In the genomic region with DNA sequence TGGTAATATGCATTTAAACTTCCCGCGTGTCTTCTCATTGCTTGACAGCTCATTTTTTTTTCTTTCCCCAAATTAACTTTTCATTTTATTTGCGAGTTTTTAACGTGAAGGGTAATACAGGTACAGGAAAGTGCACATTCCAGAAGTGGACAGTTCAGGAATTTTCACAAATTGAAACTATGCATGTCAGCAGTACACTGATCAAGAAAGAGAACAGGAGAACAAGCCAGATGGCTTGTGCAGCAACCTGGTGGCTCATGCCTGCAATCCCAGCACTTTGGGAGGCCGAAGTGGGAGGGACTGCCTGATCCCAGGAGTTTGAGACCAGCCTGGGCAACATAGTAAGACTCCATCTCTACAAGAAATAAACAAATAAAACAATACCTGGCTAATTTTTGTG, we compare ENCODE assay signal across 22 cellular contexts. TPM values are rescaled to one million over a fixed set of nuclear protein-coding genes. Genes with fewer than 3 reads are reported as not detected.
A peak's percentile ranks its signal among the peaks of the same experiment; 100 is the strongest.
DNase-seq lines count a peak whose midpoint lies in the region; ATAC-seq, FAIRE-seq and TF ChIP-seq lines count a peak whose summit lies in the region.
"Had no signal": no experiment of that assay in that cellular context is flagged by ENCODE, and none has a peak within 500 bp of the region (broad histone marks: within the 10 kb centered on the region; RNA-seq: fewer than 3 reads in every experiment).

No MANE protein-coding gene starts in this region.

- H3K4me1 ChIP-seq in HepG2 (ENCODE audit: insufficient read depth, low read length), result peaks cover 11% of the 10 kb centered on the region
- no peaks in the 10 kb centered on the region for H3K4me1 ChIP-seq in right lobe of liver

- FAIRE-seq in HepG2 (lab: Jason Lieb, UNC), result no peak
- FAIRE-seq: A549, D721Med, G401.6, GM12891, GM19239 had no signal

- peak overlapping the region; percentile 20; the same call in 1 of the 2 replicates for H3K4me2 ChIP-seq in HepG2 (ENCODE audit: low read depth, low read length)
- H3K4me2 ChIP-seq: A549; BLaER1 treated with 17β-estradiol and CSF1 and Interleukin-3, amounts not matched to agents 10 nM and 100 nM had no signal

- TF ChIP-seq EP300 in HepG2 (IDR thresholded peaks at IDR 0.05; ENCODE audit: low read depth in 2 of 2, low read length in 2 of 2) (no peak), HepG2 (CRISPR knock-in tag; IDR thresholded peaks at IDR 0.05; ENCODE audit: borderline replicate concordance) (no peak)

- H3K4me3 ChIP-seq in HepG2 (replicated peaks in 1 of 3; ENCODE audit: insufficient read depth in 1 of 3, low read depth in 2 of 3, low read length in 3 of 3) (no peak overlapping the region), right lobe of liver (no peak overlapping the region)
- H3K4me3 ChIP-seq: A549; BLaER1 treated with 17β-estradiol and CSF1 and Interleukin-3, amounts not matched to agents 10 nM and 100 nM had no signal

- peaks cover 3% of the 10 kb centered on the region for H3K36me3 Mint-ChIP-seq in type B pancreatic cell
- H3K36me3 Mint-ChIP-seq: CD8-positive, alpha-beta T cell had no signal

- peaks cover 6% of the 10 kb centered on the region for H3K4me1 Mint-ChIP-seq in type B pancreatic cell (ENCODE audit: unreplicated experiment)
- H3K4me1 Mint-ChIP-seq: B cell had no signal

- no peaks in the 10 kb centered on the region for H3K36me3 ChIP-seq in HepG2 (replicated peaks in 1 of 2; ENCODE audit: control insufficient read depth in 1 of 2, insufficient read depth in 2 of 2, low read length in 2 of 2)
- no peaks in the 10 kb centered on the region for H3K36me3 ChIP-seq in right lobe of liver

- DNase-seq in NCI-H82 (lab: John Stamatoyannopoulos, UW), result peak; percentile 13
- no peak for DNase-seq in NCI-H82 treated with DMSO at 0.1 percent for 48 hours (lab: John Stamatoyannopoulos, UW; ENCODE audit: unreplicated experiment)
- no peak for DNase-seq in HepG2 (ENCODE audit: low spot score)
- DNase-seq in right lobe of liver, result no peak
- DNase-seq in type B pancreatic cell (ENCODE audit: extremely low spot score, unreplicated experiment), result no peak
- DNase-seq: AML-193; Caco-2; Calu3; CD4-positive, alpha-beta T cell; CD8-positive, alpha-beta T cell; DMS79 treated with DMSO at 0.1 percent for 48 hours; GF-D8 had no signal

- BruUV-seq in HepG2 (replicated peaks; lab: Mats Ljungman, UMichigan), result no TSS peak

- no peak overlapping the region for H2AFZ ChIP-seq in HepG2 (ENCODE audit: low read length)

- ATAC-seq in HepG2 (peak; percentile 29), right lobe of liver (no peak), HG02571 (IDR thresholded peaks at IDR 0.05; ENCODE audit: unreplicated experiment) (no peak)
- ATAC-seq: A549; CD8-positive, alpha-beta T cell had no signal

- no peaks in the 10 kb centered on the region for H3K9me3 ChIP-seq in HepG2 (ENCODE audit: low read length)
- H3K9me3 ChIP-seq in right lobe of liver, result no peaks in the 10 kb centered on the region
- H3K9me3 ChIP-seq: A549; BLaER1 treated with 17β-estradiol and CSF1 and Interleukin-3, amounts not matched to agents 10 nM and 100 nM; Caco-2 had no signal

- CTCF ChIA-PET in HepG2 (lab: Yijun Ruan, JAX; ENCODE audit: low intra/inter-chr PET ratio, low total read pairs), result no interaction called here

- 28% methylated on average over 5 of the region's 5 CpGs for WGBS in HepG2 (ENCODE audit: low lambda C conversion rate)
- 69% methylated on average over 5 of the region's 5 CpGs for WGBS in right lobe of liver (ENCODE audit: insufficient coverage, low coverage, low lambda C conversion rate, missing lambda C conversion rate)

- no peak overlapping the region for H3K9ac ChIP-seq in HepG2 (ENCODE audit: insufficient read depth, low read depth, low read length)
- H3K9ac ChIP-seq: BLaER1 treated with 17β-estradiol and CSF1 and Interleukin-3, amounts not matched to agents 10 nM and 100 nM had no signal

- POLR2A ChIA-PET in HepG2 (lab: Yijun Ruan, JAX), result no interaction called here

- TF ChIP-seq POLR2A in HepG2 (IDR thresholded peaks at IDR 0.05; ENCODE audit: insufficient read depth in 1 of 2, low read depth in 2 of 2, low read length in 2 of 2) (no peak), right lobe of liver (IDR thresholded peaks at IDR 0.05) (no peak)

- peak overlapping the region; percentile 13 for H3K27ac Mint-ChIP-seq in type B pancreatic cell
- H3K27ac Mint-ChIP-seq: B cell; CD4-positive, alpha-beta T cell; CD8-positive, alpha-beta T cell had no signal

- H3K27me3 ChIP-seq in HepG2 (ENCODE audit: control insufficient read depth in 1 of 2, insufficient read depth in 2 of 2, low read length in 2 of 2) (no peaks in the 10 kb centered on the region), right lobe of liver (no peaks in the 10 kb centered on the region)
- H3K27me3 ChIP-seq: BLaER1 treated with 17β-estradiol and CSF1 and Interleukin-3, amounts not matched to agents 10 nM and 100 nM had no signal

- intact Hi-C loops in HepG2 (cut with micrococcal nuclease; ENCODE audit: unreplicated experiment) (no loop called here), right lobe of liver (cut with DNase I) (no loop called here)

- H3K27me3 Mint-ChIP-seq in type B pancreatic cell, result no peaks in the 10 kb centered on the region
- H3K27me3 Mint-ChIP-seq: CD4-positive, alpha-beta T cell had no signal

- TF ChIP-seq CTCF in HepG2 (CRISPR knock-in tag; IDR thresholded peaks at IDR 0.05), result no peak
- no peak for TF ChIP-seq CTCF in right lobe of liver (IDR thresholded peaks at IDR 0.05)
- TF ChIP-seq CTCF in type B pancreatic cell (conservative IDR thresholded peaks at IDR 0.05), result no peak

- no peaks in the 10 kb centered on the region for H4K20me1 ChIP-seq in HepG2 (ENCODE audit: insufficient read depth, low read length)
- H4K20me1 ChIP-seq: BLaER1 treated with 17β-estradiol and CSF1 and Interleukin-3, amounts not matched to agents 10 nM and 100 nM had no signal

- H3K27ac ChIP-seq in HepG2 (ENCODE audit: extremely low read length, insufficient read depth, low read length), result no peak overlapping the region
- H3K27ac ChIP-seq in right lobe of liver, result no peak overlapping the region
- H3K27ac ChIP-seq: 22Rv1; A549; BLaER1 treated with 17β-estradiol and CSF1 and Interleukin-3, amounts not matched to agents 10 nM and 100 nM; C4-2B had no signal

- H3K79me2 ChIP-seq in HepG2 (ENCODE audit: insufficient read depth, low read length), result no peaks in the 10 kb centered on the region

- no peak overlapping the region for H3K4me3 Mint-ChIP-seq in type B pancreatic cell
- H3K4me3 Mint-ChIP-seq: B cell; CD4-positive, alpha-beta T cell; CD8-positive, alpha-beta T cell had no signal

- no peak for TF ChIP-seq RAD21 in HepG2 (CRISPR knock-in tag; IDR thresholded peaks at IDR 0.05)

- in situ Hi-C loops in HepG2 (cut with HindIII; ENCODE audit: extremely low pct_ligation_motif_present, low pct_unique_long_range_greater_than_20kb), result loop anchor here (25.0 kb wide), 1 partner anchor 1100 kb away; no protein-coding TSS in a partner anchor

- no peaks in the 10 kb centered on the region for H3K9me3 Mint-ChIP-seq in type B pancreatic cell
- H3K9me3 Mint-ChIP-seq: CD4-positive, alpha-beta T cell; CD8-positive, alpha-beta T cell had no signal

RNA-seq across cellular contexts. Expression of a gene that starts 28.5 kb away (rescaled TPM):
- total RNA-seq in HepG2 (2016; rRNA removed; fragmentation: Illumina TruSeq; extraction: Trizol) (32.7 and 50.9 TPM in 2 replicates), right lobe of liver (10 to 100 TPM in 4 of 6 experiments, 1 to 10 TPM in 2; 7.9 to 32.6 (median 20.4) TPM), type B pancreatic cell (ENCODE audit: low replicate concordance) (34.9 and 38.0 TPM in 2 replicates)
- 1.9 and 2.0 TPM in 2 replicates for total RNA-seq in HepG2 (2016; cell fraction: cytosol; rRNA removed; fragmentation: Illumina TruSeq; extraction: Trizol; ENCODE audit: low read depth)
- total RNA-seq in HepG2 (2016; cell fraction: insoluble cytoplasmic fraction; rRNA removed; fragmentation: Illumina TruSeq; extraction: Trizol), result 33.2 and 47.1 TPM in 2 replicates
- 13.2 and 15.1 TPM in 2 replicates for total RNA-seq in HepG2 (2016; cell fraction: membrane; rRNA removed; fragmentation: Illumina TruSeq; extraction: Trizol)
- 46.9 and 47.2 TPM in 2 replicates for total RNA-seq in HepG2 (2016; cell fraction: nucleus; rRNA removed; fragmentation: Illumina TruSeq; extraction: Trizol)
- 19.4 and 26.6 TPM in 2 replicates for polyA plus RNA-seq in HepG2 (2011; rRNA removed)
- 6.7 and 13.3 TPM in 2 replicates for polyA plus RNA-seq in HepG2 (2011; cell fraction: cytosol; rRNA removed)
- polyA plus RNA-seq in HepG2 (2011; cell fraction: nucleus; rRNA removed), result 19.4 and 23.3 TPM in 2 replicates
- polyA plus RNA-seq in HepG2 (2012), result 27.3 and 31.3 TPM in 2 replicates
- polyA plus RNA-seq in HepG2 (2016; cell fraction: cytosol; fragmentation: Illumina TruSeq; extraction: Trizol; ENCODE audit: low read depth), result 1.0 and 1.2 TPM in 2 replicates
- polyA plus RNA-seq in HepG2 (2016; cell fraction: insoluble cytoplasmic fraction; fragmentation: Illumina TruSeq; extraction: Trizol; ENCODE audit: low read depth), result 37.4 and 42.1 TPM in 2 replicates
- polyA plus RNA-seq in HepG2 (2016; cell fraction: membrane; fragmentation: Illumina TruSeq; extraction: Trizol; ENCODE audit: low read depth), result 5.2 and 5.9 TPM in 2 replicates
- 48.6 and 49.3 TPM in 2 replicates for polyA plus RNA-seq in HepG2 (2016; cell fraction: nucleus; fragmentation: Illumina TruSeq; extraction: Trizol; ENCODE audit: insufficient read depth, low read depth)
- 3.5 and 13.6 TPM in 2 replicates for polyA minus RNA-seq in HepG2 (2011; rRNA and poly(A)+ RNA removed; ENCODE audit: low replicate concordance)
- polyA minus RNA-seq in HepG2 (2011; cell fraction: cytosol; rRNA and poly(A)+ RNA removed), result 39.7 and 46.7 TPM in 2 replicates
- 68.9 and 74.0 TPM in 2 replicates for polyA minus RNA-seq in HepG2 (2011; cell fraction: nucleus; rRNA and poly(A)+ RNA removed)

RNA-seq across cellular contexts. Expression of a gene that starts 36.3 kb away (rescaled TPM):
- 15.6 and 17.2 TPM in 2 replicates for total RNA-seq in HepG2 (2016; rRNA removed; fragmentation: Illumina TruSeq; extraction: Trizol)
- total RNA-seq in HepG2 (2016; cell fraction: cytosol; rRNA removed; fragmentation: Illumina TruSeq; extraction: Trizol; ENCODE audit: low read depth), result 6.3 and 6.6 TPM in 2 replicates
- 16.0 and 16.7 TPM in 2 replicates for total RNA-seq in HepG2 (2016; cell fraction: insoluble cytoplasmic fraction; rRNA removed; fragmentation: Illumina TruSeq; extraction: Trizol)
- 7.7 and 8.6 TPM in 2 replicates for total RNA-seq in HepG2 (2016; cell fraction: membrane; rRNA removed; fragmentation: Illumina TruSeq; extraction: Trizol)
- total RNA-seq in HepG2 (2016; cell fraction: nucleus; rRNA removed; fragmentation: Illumina TruSeq; extraction: Trizol), result 27.1 and 28.7 TPM in 2 replicates
- 19.3 and 19.6 TPM in 2 replicates for polyA plus RNA-seq in HepG2 (2011; rRNA removed)
- 4.8 and 7.9 TPM in 2 replicates for polyA plus RNA-seq in HepG2 (2011; cell fraction: cytosol; rRNA removed)
- 35.5 and 54.9 TPM in 2 replicates for polyA plus RNA-seq in HepG2 (2011; cell fraction: nucleus; rRNA removed)
- 16.8 and 17.5 TPM in 2 replicates for polyA plus RNA-seq in HepG2 (2012)
- 0.74 and 0.86 TPM in 2 replicates for polyA plus RNA-seq in HepG2 (2016; cell fraction: cytosol; fragmentation: Illumina TruSeq; extraction: Trizol; ENCODE audit: low read depth)
- polyA plus RNA-seq in HepG2 (2016; cell fraction: insoluble cytoplasmic fraction; fragmentation: Illumina TruSeq; extraction: Trizol; ENCODE audit: low read depth), result 10.7 and 14.7 TPM in 2 replicates
- 2.3 and 2.6 TPM in 2 replicates for polyA plus RNA-seq in HepG2 (2016; cell fraction: membrane; fragmentation: Illumina TruSeq; extraction: Trizol; ENCODE audit: low read depth)
- 31.5 and 36.7 TPM in 2 replicates for polyA plus RNA-seq in HepG2 (2016; cell fraction: nucleus; fragmentation: Illumina TruSeq; extraction: Trizol; ENCODE audit: insufficient read depth, low read depth)
- 5.9 and 10.4 TPM in 2 replicates for polyA minus RNA-seq in HepG2 (2011; rRNA and poly(A)+ RNA removed; ENCODE audit: low replicate concordance)
- polyA minus RNA-seq in HepG2 (2011; cell fraction: cytosol; rRNA and poly(A)+ RNA removed), result 8.7 and 9.6 TPM in 2 replicates
- 82.9 and 109 TPM in 2 replicates for polyA minus RNA-seq in HepG2 (2011; cell fraction: nucleus; rRNA and poly(A)+ RNA removed)
- 10 to 100 TPM; 19.0 to 34.0 (median 27.9) TPM for total RNA-seq in right lobe of liver
- 10.6 and 14.3 TPM in 2 replicates for total RNA-seq in type B pancreatic cell (ENCODE audit: low replicate concordance)
